Comparison of ENCODE assay signal across 3 cellular contexts in genomic region chr4:6734165-6734786, GRCh38.
A peak's percentile ranks its signal among the peaks of the same experiment; 100 is the strongest.
TF ChIP-seq lines count a peak whose summit lies in the region.

No MANE protein-coding gene starts in this region.

TF ChIP-seq in SK-N-SH, 30 proteins besides CTCF, POLR2A, EP300 and RAD21:
- TF ChIP-seq USF2 (IDR thresholded peaks at IDR 0.05; ENCODE audit: borderline replicate concordance, low read depth, low read length): no peak

TF ChIP-seq in SK-N-SH treated with all-trans-retinoic acid at 6 μM for 48 hours, 23 proteins besides CTCF, POLR2A, EP300 and RAD21:
- TF ChIP-seq CSDC2 (CRISPR knock-in tag; IDR thresholded peaks at IDR 0.05) (no peak), TCF4 (CRISPR knock-in tag; IDR thresholded peaks at IDR 0.05; ENCODE audit: borderline replicate concordance) (no peak), ZC3H10 (CRISPR knock-in tag; IDR thresholded peaks at IDR 0.05) (no peak), ISL1 (CRISPR knock-in tag; IDR thresholded peaks at IDR 0.05) (no peak), BACH2 (CRISPR knock-in tag; IDR thresholded peaks at IDR 0.05; ENCODE audit: borderline replicate concordance) (no peak), CSRNP3 (CRISPR knock-in tag; IDR thresholded peaks at IDR 0.05) (no peak), ZNF70 (CRISPR knock-in tag; IDR thresholded peaks at IDR 0.05) (no peak), ZFP3 (CRISPR knock-in tag; IDR thresholded peaks at IDR 0.05) (no peak), GLIS3 (CRISPR knock-in tag; IDR thresholded peaks at IDR 0.05) (no peak), ARNTL (CRISPR knock-in tag; IDR thresholded peaks at IDR 0.05; ENCODE audit: borderline replicate concordance, low read depth) (no peak), ESRRG (CRISPR knock-in tag; IDR thresholded peaks at IDR 0.05) (no peak)
- TF ChIP-seq, protein P1, sequence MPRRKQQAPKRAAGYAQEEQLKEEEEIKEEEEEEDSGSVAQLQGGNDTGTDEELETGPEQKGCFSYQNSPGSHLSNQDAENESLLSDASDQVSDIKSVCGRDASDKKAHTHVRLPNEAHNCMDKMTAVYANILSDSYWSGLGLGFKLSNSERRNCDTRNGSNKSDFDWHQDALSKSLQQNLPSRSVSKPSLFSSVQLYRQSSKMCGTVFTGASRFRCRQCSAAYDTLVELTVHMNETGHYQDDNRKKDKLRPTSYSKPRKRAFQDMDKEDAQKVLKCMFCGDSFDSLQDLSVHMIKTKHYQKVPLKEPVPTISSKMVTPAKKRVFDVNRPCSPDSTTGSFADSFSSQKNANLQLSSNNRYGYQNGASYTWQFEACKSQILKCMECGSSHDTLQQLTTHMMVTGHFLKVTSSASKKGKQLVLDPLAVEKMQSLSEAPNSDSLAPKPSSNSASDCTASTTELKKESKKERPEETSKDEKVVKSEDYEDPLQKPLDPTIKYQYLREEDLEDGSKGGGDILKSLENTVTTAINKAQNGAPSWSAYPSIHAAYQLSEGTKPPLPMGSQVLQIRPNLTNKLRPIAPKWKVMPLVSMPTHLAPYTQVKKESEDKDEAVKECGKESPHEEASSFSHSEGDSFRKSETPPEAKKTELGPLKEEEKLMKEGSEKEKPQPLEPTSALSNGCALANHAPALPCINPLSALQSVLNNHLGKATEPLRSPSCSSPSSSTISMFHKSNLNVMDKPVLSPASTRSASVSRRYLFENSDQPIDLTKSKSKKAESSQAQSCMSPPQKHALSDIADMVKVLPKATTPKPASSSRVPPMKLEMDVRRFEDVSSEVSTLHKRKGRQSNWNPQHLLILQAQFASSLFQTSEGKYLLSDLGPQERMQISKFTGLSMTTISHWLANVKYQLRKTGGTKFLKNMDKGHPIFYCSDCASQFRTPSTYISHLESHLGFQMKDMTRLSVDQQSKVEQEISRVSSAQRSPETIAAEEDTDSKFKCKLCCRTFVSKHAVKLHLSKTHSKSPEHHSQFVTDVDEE (CRISPR knock-in tag; IDR thresholded peaks at IDR 0.05): no peak
TF ChIP-seq in SK-N-SH treated with all-trans-retinoic acid at 6 μM for 48 hours: peak in this region for 0.

TF ChIP-seq in K562, 482 proteins besides CTCF, POLR2A, EP300 and RAD21 (continues in another document):
- peak; percentile 31; the same call in 1 of the 2 replicates for TF ChIP-seq NFE2L1 (tag; IDR thresholded peaks at IDR 0.05; ENCODE audit: borderline replicate concordance, low read depth)
- TF ChIP-seq ARID4B (CRISPR knock-in tag; IDR thresholded peaks at IDR 0.05): no peak
- no peak for TF ChIP-seq CBX8 (IDR thresholded peaks at IDR 0.05; ENCODE audit: borderline replicate concordance, extremely low read depth, low read depth, low read length, poor library complexity, severe bottlenecking)
- no peak for TF ChIP-seq SRSF7 (optimal IDR thresholded peaks at IDR 0.05; ENCODE audit: low read depth, low read length)
- peak; percentile 98 for TF ChIP-seq ZNF592 (IDR thresholded peaks at IDR 0.05)
- TF ChIP-seq USF1 (CRISPR knock-in tag; IDR thresholded peaks at IDR 0.05): peak; percentile 76
- no peak for TF ChIP-seq ZKSCAN8 (CRISPR knock-in tag; IDR thresholded peaks at IDR 0.05)
- no peak for TF ChIP-seq MLLT1 (IDR thresholded peaks at IDR 0.05)
- no peak for TF ChIP-seq U2AF1 (optimal IDR thresholded peaks at IDR 0.05; ENCODE audit: low read depth, low read length)
- TF ChIP-seq, protein P2, sequence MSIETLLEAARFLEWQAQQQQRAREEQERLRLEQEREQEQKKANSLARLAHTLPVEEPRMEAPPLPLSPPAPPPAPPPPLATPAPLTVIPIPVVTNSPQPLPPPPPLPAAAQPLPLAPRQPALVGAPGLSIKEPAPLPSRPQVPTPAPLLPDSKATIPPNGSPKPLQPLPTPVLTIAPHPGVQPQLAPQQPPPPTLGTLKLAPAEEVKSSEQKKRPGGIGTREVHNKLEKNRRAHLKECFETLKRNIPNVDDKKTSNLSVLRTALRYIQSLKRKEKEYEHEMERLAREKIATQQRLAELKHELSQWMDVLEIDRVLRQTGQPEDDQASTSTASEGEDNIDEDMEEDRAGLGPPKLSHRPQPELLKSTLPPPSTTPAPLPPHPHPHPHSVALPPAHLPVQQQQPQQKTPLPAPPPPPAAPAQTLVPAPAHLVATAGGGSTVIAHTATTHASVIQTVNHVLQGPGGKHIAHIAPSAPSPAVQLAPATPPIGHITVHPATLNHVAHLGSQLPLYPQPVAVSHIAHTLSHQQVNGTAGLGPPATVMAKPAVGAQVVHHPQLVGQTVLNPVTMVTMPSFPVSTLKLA (conservative IDR thresholded peaks at IDR 0.05): peak; percentile 34 to 73; a peak in 2 of 4 replicates
- TF ChIP-seq TFAP4 (CRISPR knock-in tag; IDR thresholded peaks at IDR 0.05; ENCODE audit: borderline replicate concordance): peak; percentile 53; the same call in 1 of the 2 replicates
- peak in 1 of 2 experiments; percentile 6; a peak in 1 of 4 replicates for TF ChIP-seq RCOR1 (IDR thresholded peaks at IDR 0.05; ENCODE audit: borderline replicate concordance in 1 of 2, low read depth in 2 of 2, low read length in 2 of 2)
- TF ChIP-seq MXI1 (IDR thresholded peaks at IDR 0.05; ENCODE audit: low read depth, low read length): no peak
- TF ChIP-seq ZNF175 (CRISPR knock-in tag; IDR thresholded peaks at IDR 0.05; ENCODE audit: low read depth): peak; percentile 93
- no peak for TF ChIP-seq FUS (optimal IDR thresholded peaks at IDR 0.05; ENCODE audit: low read depth, low read length)
- peak; percentile 89 for TF ChIP-seq ATF3 (IDR thresholded peaks at IDR 0.05)
- no peak for TF ChIP-seq ATF3 (CRISPR knock-in tag; conservative IDR thresholded peaks at IDR 0.05)
- peak; percentile 34; the same call in 1 of the 2 replicates for TF ChIP-seq EP400 (IDR thresholded peaks at IDR 0.05)
- TF ChIP-seq NFXL1 (CRISPR knock-in tag; IDR thresholded peaks at IDR 0.05): no peak
- TF ChIP-seq PTBP1 (IDR thresholded peaks at IDR 0.05; ENCODE audit: low read depth, low read length): no peak
- TF ChIP-seq CXXC5 (CRISPR knock-in tag; IDR thresholded peaks at IDR 0.05): peak; percentile 48; the same call in 1 of the 2 replicates
- no peak for TF ChIP-seq TCFL5 (CRISPR knock-in tag; conservative IDR thresholded peaks at IDR 0.05)
- no peak for TF ChIP-seq ZNF41 (CRISPR knock-in tag; conservative IDR thresholded peaks at IDR 0.05)
- no peak for TF ChIP-seq ZNF436 (CRISPR knock-in tag; IDR thresholded peaks at IDR 0.05)
- 0 out of 2 replicates have a peak, but pooled peaks have one; percentile 26 for TF ChIP-seq HDAC8 (tag; IDR thresholded peaks at IDR 0.05)
- TF ChIP-seq NUFIP1 (IDR thresholded peaks at IDR 0.05; ENCODE audit: partially characterized antibody): peak; percentile 45
- peak; percentile 79 for TF ChIP-seq FOSL1 (tag; conservative IDR thresholded peaks at IDR 0.05)
- TF ChIP-seq MYC (IDR thresholded peaks at IDR 0.05; ENCODE audit: low read depth, low read length): peak; percentile 76
- TF ChIP-seq MYC (CRISPR knock-in tag; IDR thresholded peaks at IDR 0.05; ENCODE audit: borderline replicate concordance, low read depth): 0 out of 2 replicates have a peak, but pooled peaks have one; percentile 65
- no peak for TF ChIP-seq ZNF79 (CRISPR knock-in tag; IDR thresholded peaks at IDR 0.05; ENCODE audit: low read depth)
- TF ChIP-seq TEAD1 (CRISPR knock-in tag; IDR thresholded peaks at IDR 0.05): peak in 1 of 2 experiments; percentile 61; a peak in 1 of 4 replicates
- TF ChIP-seq FOXP1 (CRISPR knock-in tag; IDR thresholded peaks at IDR 0.05): 0 out of 2 replicates have a peak, but pooled peaks have one; percentile 25
- no peak for TF ChIP-seq ZBED1 (IDR thresholded peaks at IDR 0.05)
- TF ChIP-seq TAL1 (IDR thresholded peaks at IDR 0.05): no peak
- TF ChIP-seq ZNF282 (CRISPR knock-in tag; IDR thresholded peaks at IDR 0.05): no peak
- 0 out of 4 replicates have a peak, but pooled peaks of 1 of the 2 experiments have one; percentile 58 for TF ChIP-seq FOXA3 (CRISPR knock-in tag; conservative IDR thresholded peaks at IDR 0.05 in 1 of 2, IDR thresholded peaks at IDR 0.05 in 1 of 2)
- peak; percentile 26; the same call in 1 of the 2 replicates for TF ChIP-seq MAFK (IDR thresholded peaks at IDR 0.05; ENCODE audit: low read length)
- TF ChIP-seq EWSR1 (IDR thresholded peaks at IDR 0.05; ENCODE audit: borderline replicate concordance, low read depth, partially characterized antibody): no peak
- TF ChIP-seq NR2C1 (IDR thresholded peaks at IDR 0.05): no peak
- TF ChIP-seq NR2C1 (tag; IDR thresholded peaks at IDR 0.05): peak; percentile 76
- TF ChIP-seq RAD51 (IDR thresholded peaks at IDR 0.05; ENCODE audit: borderline replicate concordance, low read depth): peak; percentile 17; the same call in 1 of the 2 replicates
